9 cellular contexts compared by ENCODE assay signal in genomic region chr7:50349963-50350944, GRCh38. TPM values are rescaled to one million over a fixed set of nuclear protein-coding genes. Genes with fewer than 3 reads are reported as not detected.
DNase-seq lines count a peak whose midpoint lies in the region; ATAC-seq, FAIRE-seq and TF ChIP-seq lines count a peak whose summit lies in the region.
"Had no signal": no experiment of that assay in that cellular context is flagged by ENCODE, and none has a peak within 500 bp of the region (broad histone marks: within the 10 kb centered on the region; RNA-seq: fewer than 3 reads in every experiment).

No MANE protein-coding gene starts in this region.

- no peak for TF ChIP-seq CTCF in spleen (IDR thresholded peaks at IDR 0.05 in 8 of 11, conservative IDR thresholded peaks at IDR 0.05 in 3 of 11)
- no peak for TF ChIP-seq CTCF in body of pancreas (IDR thresholded peaks at IDR 0.05)

- H3K4me3 ChIP-seq in spleen: peak overlapping the region in 1 of 8 donors; percentile 39
- no peak overlapping the region for H3K4me3 ChIP-seq in body of pancreas

- no peaks in the 10 kb centered on the region for H3K27me3 ChIP-seq in spleen (replicated peaks in 1 of 7)
- H3K27me3 ChIP-seq in body of pancreas: no peaks in the 10 kb centered on the region

- DNase-seq in activated CD8-positive, alpha-beta memory T cell treated with anti-CD3 and anti-CD28 coated beads for 24 hours: peak; percentile 86
- DNase-seq in spleen: peak; percentile 84
- DNase-seq in KG1 (lab: John Stamatoyannopoulos, UW): no peak
- DNase-seq in urothelium cell line (ENCODE audit: low spot score): no peak
- DNase-seq in NCI-H2196 treated with DMSO at 0.1 percent for 48 hours (lab: John Stamatoyannopoulos, UW; ENCODE audit: unreplicated experiment): no peak
- DNase-seq in body of pancreas: no peak

- peak overlapping the region; percentile 2 to 92 (median 82) for H3K27ac ChIP-seq in spleen
- H3K27ac ChIP-seq in body of pancreas: no peak overlapping the region

- H3K9me3 ChIP-seq in spleen (no peaks in the 10 kb centered on the region), body of pancreas (no peaks in the 10 kb centered on the region)

- no peak for FAIRE-seq in urothelium cell line (lab: Jason Lieb, UNC)

- intact Hi-C loops in spleen (cut with DNase I; ENCODE audit: low total_unique reads): no loop called here
- intact Hi-C loops in body of pancreas (cut with DNase I): no loop called here

- TF ChIP-seq POLR2A in GM19099 (IDR thresholded peaks at IDR 0.05; ENCODE audit: extremely low read depth, insufficient read length, low read depth): peak; percentile 42
- TF ChIP-seq POLR2A in spleen (IDR thresholded peaks at IDR 0.05): no peak
- no peak for TF ChIP-seq POLR2A in body of pancreas (IDR thresholded peaks at IDR 0.05)

- H3K4me1 ChIP-seq in spleen (peaks cover 20 to 100% (median 87%) of the 10 kb centered on the region in 6 donors), body of pancreas (no peaks in the 10 kb centered on the region)

- ATAC-seq in HG03139 (IDR thresholded peaks at IDR 0.05; ENCODE audit: unreplicated experiment) (peak; percentile 84), body of pancreas (no peak)

- H3K36me3 ChIP-seq in spleen (peaks cover 0 to 78% (median 23%) of the 10 kb centered on the region in 6 donors), body of pancreas (replicated peaks in 1 of 2; ENCODE audit: insufficient read depth in 1 of 2, low read depth in 2 of 2) (no peaks in the 10 kb centered on the region)

- 51 to 61% (median 58%) methylated on average over 17 to 18 of the region's 18 CpGs for WGBS in spleen, 5 donors
- 66 to 80% methylated on average over 18 of the region's 18 CpGs for WGBS in body of pancreas, 2 donors

RNA-seq across cellular contexts. Expression of gene IKZF1, which starts 45.7 kb away (rescaled TPM):
- 100 to 1,000 TPM; 212 to 389 (median 260) TPM for total RNA-seq in spleen
- polyA plus RNA-seq in spleen: 10 to 100 TPM; 36.4 to 39.2 (median 37.9) TPM
- total RNA-seq in body of pancreas: 10 to 100 TPM in 1 of 2 donors, 1 to 10 TPM in 1; 3.9 to 16.5 TPM
- total RNA-seq: LHCN-M2 had no signal

Comparison
In these comparisons a context has a peak if more than half of its experiments do, and no peak if none do; other contexts are left out.
1. DNase-seq: peak in activated CD8-positive, alpha-beta memory T cell treated with anti-CD3 and anti-CD28 coated beads for 24 hours (single experiment) and spleen (single experiment); none in KG1 (single experiment), urothelium cell line (single experiment), NCI-H2196 treated with DMSO at 0.1 percent for 48 hours (single experiment) and body of pancreas (0 of 4).
2. H3K27ac ChIP-seq: peak in spleen (8 of 8); none in body of pancreas (0 of 4).
3. RNA of gene IKZF1, which starts 45.7 kb away (total RNA-seq): 212 to 389 TPM in spleen; 3.9 to 16.5 TPM in body of pancreas; every median in the first group is over 10 times any median in the second.